ENCODE assay signal across 17 cellular contexts in the genomic region with DNA sequence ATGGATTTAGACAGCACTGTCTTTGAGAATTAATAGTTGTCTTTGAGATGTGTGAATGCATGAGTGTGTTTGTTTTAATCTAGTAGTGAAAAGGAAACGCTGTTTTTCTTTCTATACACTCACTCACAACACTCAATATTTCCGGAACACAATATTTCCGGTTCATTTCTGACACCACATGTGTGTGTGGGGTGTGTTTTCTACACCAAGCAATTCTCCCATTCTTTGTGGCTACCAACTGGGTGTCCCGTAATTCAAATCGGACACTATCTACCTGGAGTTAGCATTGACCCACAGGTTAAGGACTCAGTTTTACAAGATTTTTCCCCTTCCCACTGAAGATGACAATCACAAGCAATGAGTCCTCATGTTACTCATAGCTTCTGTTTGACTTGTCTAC.
DNase-seq lines count a peak whose midpoint lies in the region; ATAC-seq, FAIRE-seq and TF ChIP-seq lines count a peak whose summit lies in the region.
"Had no signal": no experiment of that assay in that cellular context is flagged by ENCODE, and none has a peak within 500 bp of the region (broad histone marks: within the 10 kb centered on the region; RNA-seq: fewer than 3 reads in every experiment).

No MANE protein-coding gene starts in this region.

- ATAC-seq in left lung = no peak
- ATAC-seq: A549 had no signal

- in situ Hi-C loops in SK-MEL-5 (cut with HindIII; ENCODE audit: low pct_unique_long_range_greater_than_20kb, low sequenced_read_pairs) = no loop called here

- intact Hi-C loops in left lung (cut with DNase I) = no loop called here
- intact Hi-C loops in left ventricle myocardium inferior (cut with micrococcal nuclease) = no loop called here

- FAIRE-seq in G401.6 (lab: Jason Lieb, UNC) = peak; percentile 30
- FAIRE-seq: A549, H1 had no signal

- peak; percentile 4 for DNase-seq in SK-MEL-5 (ENCODE audit: low read depth, low spot score)
- peak; percentile 32 to 61 for DNase-seq in dermis microvascular lymphatic vessel endothelial cell (ENCODE audit: low read depth in 2 of 2)
- DNase-seq in superior temporal gyrus (ENCODE audit: extremely low spot score) = peak; percentile 19
- DNase-seq in T-helper 2 cell = no peak
- no peak for DNase-seq in left lung
- no peak for DNase-seq in left ventricle myocardium inferior
- DNase-seq: AML-193; CD4-positive, alpha-beta T cell; DMS153; DMS79; GF-D8; H9 had no signal

- TF ChIP-seq CTCF in left lung (IDR thresholded peaks at IDR 0.05) = no peak
- TF ChIP-seq CTCF in left ventricle myocardium inferior (IDR thresholded peaks at IDR 0.05; ENCODE audit: borderline replicate concordance) = no peak

- H3K27me3 ChIP-seq in left lung = no peaks in the 10 kb centered on the region
- no peaks in the 10 kb centered on the region for H3K27me3 ChIP-seq in left ventricle myocardium inferior (ENCODE audit: low read depth)

- H3K4me3 ChIP-seq in left lung (no peak overlapping the region), left ventricle myocardium inferior (no peak overlapping the region)
- H3K4me3 ChIP-seq: A549 had no signal

- H3K27ac ChIP-seq in left lung (no peak overlapping the region), left ventricle myocardium inferior (replicated peaks) (no peak overlapping the region)
- H3K27ac ChIP-seq: 22Rv1, A549, C4-2B had no signal

- no peaks in the 10 kb centered on the region for H3K36me3 ChIP-seq in left lung
- H3K36me3 ChIP-seq in left ventricle myocardium inferior = no peaks in the 10 kb centered on the region

- H3K9me3 ChIP-seq in left lung = no peaks in the 10 kb centered on the region
- H3K9me3 ChIP-seq in left ventricle myocardium inferior (replicated peaks) = no peaks in the 10 kb centered on the region
- H3K9me3 ChIP-seq: A549 had no signal

- H3K4me1 ChIP-seq in left lung = no peaks in the 10 kb centered on the region
- no peaks in the 10 kb centered on the region for H3K4me1 ChIP-seq in left ventricle myocardium inferior
- H3K4me1 ChIP-seq: A549 had no signal

Comparison
In these comparisons a context has a peak if more than half of its experiments do, and no peak if none do; other contexts are left out.
1. DNase-seq: peak in SK-MEL-5 (single experiment), dermis microvascular lymphatic vessel endothelial cell (2 of 2) and superior temporal gyrus (single experiment); none in T-helper 2 cell (0 of 5), left lung (0 of 2) and left ventricle myocardium inferior (single experiment).